In the genomic region with DNA sequence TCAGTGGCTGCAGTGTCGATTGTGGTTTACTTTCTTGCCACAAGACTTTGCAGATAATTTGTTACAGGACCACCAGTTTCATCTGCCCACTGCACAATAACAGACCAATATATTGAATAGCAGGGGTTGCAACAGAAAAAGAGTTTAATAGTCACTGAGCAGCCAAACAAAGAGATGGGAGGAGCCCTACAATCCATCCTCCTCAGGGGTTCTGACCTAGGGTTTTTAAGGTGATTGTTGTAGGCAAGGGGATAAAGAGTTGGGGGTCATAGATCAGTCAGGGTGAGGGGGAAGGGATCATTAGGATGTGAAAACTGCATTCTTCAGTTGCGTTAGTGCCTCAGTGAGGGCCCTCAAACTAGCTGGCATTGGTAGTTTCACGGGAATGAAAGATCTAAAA, we compare ENCODE assay signal across 1 cellular context.
TF ChIP-seq lines count a peak whose summit lies in the region.

No MANE protein-coding gene starts in this region.

TF ChIP-seq in H1, 55 proteins besides CTCF, POLR2A, EP300 and RAD21:
- TF ChIP-seq RNF2 (IDR thresholded peaks at IDR 0.05; ENCODE audit: borderline replicate concordance, low read depth, low read length, missing control alignments, poor library complexity, severe bottlenecking) (no peak), CHD7 (IDR thresholded peaks at IDR 0.05; ENCODE audit: insufficient replicate concordance, low read length) (no peak), JUN (IDR thresholded peaks at IDR 0.05; ENCODE audit: low read depth, low read length) (no peak), POU5F1 (IDR thresholded peaks at IDR 0.05; ENCODE audit: low read depth, low read length) (no peak), SIX5 (IDR thresholded peaks at IDR 0.05; ENCODE audit: low read depth, low read length) (no peak), CBX8 (IDR thresholded peaks at IDR 0.05; ENCODE audit: borderline replicate concordance, low read depth, low read length) (no peak), SRF (IDR thresholded peaks at IDR 0.05; ENCODE audit: low read depth, low read length) (no peak), HDAC6 (IDR thresholded peaks at IDR 0.05; ENCODE audit: low read depth, low read length) (no peak), EGR1 (IDR thresholded peaks at IDR 0.05; ENCODE audit: borderline replicate concordance, low read depth, low read length) (no peak), ASH2L (IDR thresholded peaks at IDR 0.05; ENCODE audit: low read length) (no peak), PHF8 (conservative IDR thresholded peaks at IDR 0.05; ENCODE audit: low read depth, low read length) (no peak), NANOG (IDR thresholded peaks at IDR 0.05; ENCODE audit: insufficient read depth, low read depth, low read length, poor library complexity, severe bottlenecking) (peak; percentile 81), EZH2 (IDR thresholded peaks at IDR 0.05; ENCODE audit: low read depth, low read length, severe bottlenecking) (no peak), JUND (IDR thresholded peaks at IDR 0.05; ENCODE audit: low read length) (no peak), SAP30 (IDR thresholded peaks at IDR 0.05; ENCODE audit: insufficient read depth, insufficient replicate concordance, low read length) (no peak), CREB1 (IDR thresholded peaks at IDR 0.05) (no peak), YY1 (IDR thresholded peaks at IDR 0.05; ENCODE audit: low read depth, low read length) (no peak), SP1 (IDR thresholded peaks at IDR 0.05; ENCODE audit: low read depth, low read length) (peak; percentile 77), ZNF274 (IDR thresholded peaks at IDR 0.05; ENCODE audit: borderline replicate concordance, extremely low read depth, low read length) (no peak), BACH1 (IDR thresholded peaks at IDR 0.05; ENCODE audit: low read length) (no peak), FOSL1 (IDR thresholded peaks at IDR 0.05; ENCODE audit: insufficient read depth, low read depth, low read length) (no peak), TEAD4 (IDR thresholded peaks at IDR 0.05; ENCODE audit: low read depth, low read length) (0 out of 2 replicates have a peak, but pooled peaks have one; percentile 44), RFX5 (IDR thresholded peaks at IDR 0.05; ENCODE audit: borderline replicate concordance, low read depth, low read length) (no peak), NRF1 (IDR thresholded peaks at IDR 0.05; ENCODE audit: low read depth, low read length) (no peak), CBX5 (IDR thresholded peaks at IDR 0.05; ENCODE audit: low read depth, low read length) (no peak), HDAC2 (IDR thresholded peaks at IDR 0.05; ENCODE audit: borderline replicate concordance in 1 of 2, low read depth in 2 of 2, low read length in 2 of 2) (no peak), TAF1 (IDR thresholded peaks at IDR 0.05; ENCODE audit: low read depth, low read length) (no peak), RXRA (IDR thresholded peaks at IDR 0.05; ENCODE audit: insufficient read depth, low read depth, low read length) (0 out of 2 replicates have a peak, but pooled peaks have one; percentile 59)
- TF ChIP-seq, protein P1, sequence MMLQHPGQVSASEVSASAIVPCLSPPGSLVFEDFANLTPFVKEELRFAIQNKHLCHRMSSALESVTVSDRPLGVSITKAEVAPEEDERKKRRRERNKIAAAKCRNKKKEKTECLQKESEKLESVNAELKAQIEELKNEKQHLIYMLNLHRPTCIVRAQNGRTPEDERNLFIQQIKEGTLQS (IDR thresholded peaks at IDR 0.05; ENCODE audit: insufficient read depth, low read depth, low read length): no peak
- TF ChIP-seq, protein P2, sequence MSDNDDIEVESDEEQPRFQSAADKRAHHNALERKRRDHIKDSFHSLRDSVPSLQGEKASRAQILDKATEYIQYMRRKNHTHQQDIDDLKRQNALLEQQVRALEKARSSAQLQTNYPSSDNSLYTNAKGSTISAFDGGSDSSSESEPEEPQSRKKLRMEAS (IDR thresholded peaks at IDR 0.05): no peak
- TF ChIP-seq, protein P3, sequence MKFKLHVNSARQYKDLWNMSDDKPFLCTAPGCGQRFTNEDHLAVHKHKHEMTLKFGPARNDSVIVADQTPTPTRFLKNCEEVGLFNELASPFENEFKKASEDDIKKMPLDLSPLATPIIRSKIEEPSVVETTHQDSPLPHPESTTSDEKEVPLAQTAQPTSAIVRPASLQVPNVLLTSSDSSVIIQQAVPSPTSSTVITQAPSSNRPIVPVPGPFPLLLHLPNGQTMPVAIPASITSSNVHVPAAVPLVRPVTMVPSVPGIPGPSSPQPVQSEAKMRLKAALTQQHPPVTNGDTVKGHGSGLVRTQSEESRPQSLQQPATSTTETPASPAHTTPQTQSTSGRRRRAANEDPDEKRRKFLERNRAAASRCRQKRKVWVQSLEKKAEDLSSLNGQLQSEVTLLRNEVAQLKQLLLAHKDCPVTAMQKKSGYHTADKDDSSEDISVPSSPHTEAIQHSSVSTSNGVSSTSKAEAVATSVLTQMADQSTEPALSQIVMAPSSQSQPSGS (IDR thresholded peaks at IDR 0.05; ENCODE audit: low read length): no peak
